Comparison of ENCODE assay signal across 1 cellular context in genomic region chr12:16454481-16454880, GRCh38.
TF ChIP-seq lines count a peak whose summit lies in the region.

No MANE protein-coding gene starts in this region.

TF ChIP-seq in SK-N-SH, 30 proteins besides CTCF, POLR2A, EP300 and RAD21 (continued from another document):
- TF ChIP-seq IRF3 (IDR thresholded peaks at IDR 0.05; ENCODE audit: low read depth, low read length), result no peak
- TF ChIP-seq FOXJ3 (CRISPR knock-in tag; IDR thresholded peaks at IDR 0.05), result no peak
- TF ChIP-seq TCF12 (IDR thresholded peaks at IDR 0.05), result no peak
- no peak for TF ChIP-seq USF1 (IDR thresholded peaks at IDR 0.05; ENCODE audit: borderline replicate concordance, low read depth)
- no peak for TF ChIP-seq ZBTB33 (IDR thresholded peaks at IDR 0.05; ENCODE audit: borderline replicate concordance, low read depth)
- TF ChIP-seq TEAD4 (IDR thresholded peaks at IDR 0.05; ENCODE audit: borderline replicate concordance, insufficient read depth), result no peak
- no peak for TF ChIP-seq JUND (IDR thresholded peaks at IDR 0.05)
- no peak for TF ChIP-seq PBX3 (IDR thresholded peaks at IDR 0.05)
- no peak for TF ChIP-seq GATA2 (CRISPR knock-in tag; IDR thresholded peaks at IDR 0.05)
